1 cellular context compared by ENCODE assay signal in the genomic region with DNA sequence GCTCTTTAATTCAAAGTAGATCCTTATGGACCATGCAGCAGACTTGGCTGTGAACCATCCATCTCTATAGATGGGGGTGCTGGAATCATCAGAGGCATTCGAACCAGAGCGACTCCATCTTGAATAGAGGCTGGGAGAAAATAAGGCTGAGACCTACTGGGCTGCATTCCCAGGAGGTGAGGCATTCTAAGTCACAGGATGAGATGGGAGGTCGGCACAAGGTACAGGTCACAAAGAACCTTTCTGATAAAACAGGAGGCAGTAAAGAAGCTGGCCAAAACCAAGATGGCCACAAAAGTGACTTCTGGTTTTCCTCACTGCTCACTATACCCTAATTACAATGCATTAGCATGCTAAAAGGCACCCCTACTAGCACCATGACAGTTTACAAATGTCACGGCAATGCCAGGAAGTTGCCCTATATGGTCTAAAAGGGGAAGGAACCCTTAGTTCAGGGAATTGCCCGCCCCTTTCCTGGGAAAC.
TF ChIP-seq lines count a peak whose summit lies in the region.

No MANE protein-coding gene starts in this region.

TF ChIP-seq in K562, 482 proteins besides CTCF, POLR2A, EP300 and RAD21 (continued from another document and continues in another):
- TF ChIP-seq, protein P1, sequence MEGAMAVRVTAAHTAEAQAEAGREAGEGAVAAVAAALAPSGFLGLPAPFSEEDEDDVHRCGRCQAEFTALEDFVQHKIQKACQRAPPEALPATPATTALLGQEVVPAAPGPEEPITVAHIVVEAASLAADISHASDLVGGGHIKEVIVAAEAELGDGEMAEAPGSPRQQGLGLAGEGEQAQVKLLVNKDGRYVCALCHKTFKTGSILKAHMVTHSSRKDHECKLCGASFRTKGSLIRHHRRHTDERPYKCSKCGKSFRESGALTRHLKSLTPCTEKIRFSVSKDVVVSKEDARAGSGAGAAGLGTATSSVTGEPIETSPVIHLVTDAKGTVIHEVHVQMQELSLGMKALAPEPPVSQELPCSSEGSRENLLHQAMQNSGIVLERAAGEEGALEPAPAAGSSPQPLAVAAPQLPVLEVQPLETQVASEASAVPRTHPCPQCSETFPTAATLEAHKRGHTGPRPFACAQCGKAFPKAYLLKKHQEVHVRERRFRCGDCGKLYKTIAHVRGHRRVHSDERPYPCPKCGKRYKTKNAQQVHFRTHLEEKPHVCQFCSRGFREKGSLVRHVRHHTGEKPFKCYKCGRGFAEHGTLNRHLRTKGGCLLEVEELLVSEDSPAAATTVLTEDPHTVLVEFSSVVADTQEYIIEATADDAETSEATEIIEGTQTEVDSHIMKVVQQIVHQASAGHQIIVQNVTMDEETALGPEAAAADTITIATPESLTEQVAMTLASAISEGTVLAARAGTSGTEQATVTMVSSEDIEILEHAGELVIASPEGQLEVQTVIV (CRISPR knock-in tag; IDR thresholded peaks at IDR 0.05; ENCODE audit: borderline replicate concordance) = peak; percentile 77
- TF ChIP-seq ETV6 (IDR thresholded peaks at IDR 0.05; ENCODE audit: borderline replicate concordance in 1 of 2, low read depth in 2 of 2, low read length in 1 of 2) = no peak
- no peak for TF ChIP-seq ETV6 (CRISPR knock-in tag; IDR thresholded peaks at IDR 0.05; ENCODE audit: borderline replicate concordance)
- no peak for TF ChIP-seq ILF3 (IDR thresholded peaks at IDR 0.05; ENCODE audit: borderline replicate concordance)
- TF ChIP-seq CC2D1A (IDR thresholded peaks at IDR 0.05) = no peak
- no peak for TF ChIP-seq FOXK2 (conservative IDR thresholded peaks at IDR 0.05 in 1 of 2, IDR thresholded peaks at IDR 0.05 in 1 of 2; ENCODE audit: low read depth in 2 of 2)
- peak; percentile 92 for TF ChIP-seq NFXL1 (CRISPR knock-in tag; IDR thresholded peaks at IDR 0.05)
- TF ChIP-seq TEAD4 (IDR thresholded peaks at IDR 0.05; ENCODE audit: low read length) = no peak
- TF ChIP-seq TEAD4 (CRISPR knock-in tag; IDR thresholded peaks at IDR 0.05; ENCODE audit: borderline replicate concordance) = no peak
- TF ChIP-seq CHD4 (IDR thresholded peaks at IDR 0.05; ENCODE audit: insufficient read depth, insufficient replicate concordance, low read depth, low read length, poor library complexity, severe bottlenecking) = no peak
- peak; percentile 54; the same call in 1 of the 2 replicates for TF ChIP-seq OTX1 (CRISPR knock-in tag; IDR thresholded peaks at IDR 0.05)
- no peak for TF ChIP-seq ZNF695 (CRISPR knock-in tag; IDR thresholded peaks at IDR 0.05)
- TF ChIP-seq SIX5 (IDR thresholded peaks at IDR 0.05; ENCODE audit: borderline replicate concordance in 1 of 2, insufficient read depth in 1 of 2, low read depth in 1 of 2, low read length in 2 of 2) = no peak
- TF ChIP-seq ZNF507 (tag; conservative IDR thresholded peaks at IDR 0.05) = 0 out of 2 replicates have a peak, but pooled peaks have one; percentile 20
- TF ChIP-seq, protein P2, sequence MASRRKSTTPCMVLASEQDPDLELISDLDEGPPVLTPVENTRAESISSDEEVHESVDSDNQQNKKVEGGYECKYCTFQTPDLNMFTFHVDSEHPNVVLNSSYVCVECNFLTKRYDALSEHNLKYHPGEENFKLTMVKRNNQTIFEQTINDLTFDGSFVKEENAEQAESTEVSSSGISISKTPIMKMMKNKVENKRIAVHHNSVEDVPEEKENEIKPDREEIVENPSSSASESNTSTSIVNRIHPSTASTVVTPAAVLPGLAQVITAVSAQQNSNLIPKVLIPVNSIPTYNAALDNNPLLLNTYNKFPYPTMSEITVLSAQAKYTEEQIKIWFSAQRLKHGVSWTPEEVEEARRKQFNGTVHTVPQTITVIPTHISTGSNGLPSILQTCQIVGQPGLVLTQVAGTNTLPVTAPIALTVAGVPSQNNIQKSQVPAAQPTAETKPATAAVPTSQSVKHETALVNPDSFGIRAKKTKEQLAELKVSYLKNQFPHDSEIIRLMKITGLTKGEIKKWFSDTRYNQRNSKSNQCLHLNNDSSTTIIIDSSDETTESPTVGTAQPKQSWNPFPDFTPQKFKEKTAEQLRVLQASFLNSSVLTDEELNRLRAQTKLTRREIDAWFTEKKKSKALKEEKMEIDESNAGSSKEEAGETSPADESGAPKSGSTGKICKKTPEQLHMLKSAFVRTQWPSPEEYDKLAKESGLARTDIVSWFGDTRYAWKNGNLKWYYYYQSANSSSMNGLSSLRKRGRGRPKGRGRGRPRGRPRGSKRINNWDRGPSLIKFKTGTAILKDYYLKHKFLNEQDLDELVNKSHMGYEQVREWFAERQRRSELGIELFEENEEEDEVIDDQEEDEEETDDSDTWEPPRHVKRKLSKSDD (conservative IDR thresholded peaks at IDR 0.05; ENCODE audit: low read length) = no peak
- no peak for TF ChIP-seq ADNP (tag; IDR thresholded peaks at IDR 0.05)
- TF ChIP-seq, protein P3, sequence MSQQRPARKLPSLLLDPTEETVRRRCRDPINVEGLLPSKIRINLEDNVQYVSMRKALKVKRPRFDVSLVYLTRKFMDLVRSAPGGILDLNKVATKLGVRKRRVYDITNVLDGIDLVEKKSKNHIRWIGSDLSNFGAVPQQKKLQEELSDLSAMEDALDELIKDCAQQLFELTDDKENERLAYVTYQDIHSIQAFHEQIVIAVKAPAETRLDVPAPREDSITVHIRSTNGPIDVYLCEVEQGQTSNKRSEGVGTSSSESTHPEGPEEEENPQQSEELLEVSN (IDR thresholded peaks at IDR 0.05; ENCODE audit: borderline replicate concordance in 1 of 2, extremely low read depth in 1 of 2, insufficient read depth in 1 of 2, insufficient read length in 1 of 2, low read depth in 1 of 2, low read length in 1 of 2, poor library complexity in 1 of 2, severe bottlenecking in 1 of 2) = no peak
- TF ChIP-seq, protein P4, sequence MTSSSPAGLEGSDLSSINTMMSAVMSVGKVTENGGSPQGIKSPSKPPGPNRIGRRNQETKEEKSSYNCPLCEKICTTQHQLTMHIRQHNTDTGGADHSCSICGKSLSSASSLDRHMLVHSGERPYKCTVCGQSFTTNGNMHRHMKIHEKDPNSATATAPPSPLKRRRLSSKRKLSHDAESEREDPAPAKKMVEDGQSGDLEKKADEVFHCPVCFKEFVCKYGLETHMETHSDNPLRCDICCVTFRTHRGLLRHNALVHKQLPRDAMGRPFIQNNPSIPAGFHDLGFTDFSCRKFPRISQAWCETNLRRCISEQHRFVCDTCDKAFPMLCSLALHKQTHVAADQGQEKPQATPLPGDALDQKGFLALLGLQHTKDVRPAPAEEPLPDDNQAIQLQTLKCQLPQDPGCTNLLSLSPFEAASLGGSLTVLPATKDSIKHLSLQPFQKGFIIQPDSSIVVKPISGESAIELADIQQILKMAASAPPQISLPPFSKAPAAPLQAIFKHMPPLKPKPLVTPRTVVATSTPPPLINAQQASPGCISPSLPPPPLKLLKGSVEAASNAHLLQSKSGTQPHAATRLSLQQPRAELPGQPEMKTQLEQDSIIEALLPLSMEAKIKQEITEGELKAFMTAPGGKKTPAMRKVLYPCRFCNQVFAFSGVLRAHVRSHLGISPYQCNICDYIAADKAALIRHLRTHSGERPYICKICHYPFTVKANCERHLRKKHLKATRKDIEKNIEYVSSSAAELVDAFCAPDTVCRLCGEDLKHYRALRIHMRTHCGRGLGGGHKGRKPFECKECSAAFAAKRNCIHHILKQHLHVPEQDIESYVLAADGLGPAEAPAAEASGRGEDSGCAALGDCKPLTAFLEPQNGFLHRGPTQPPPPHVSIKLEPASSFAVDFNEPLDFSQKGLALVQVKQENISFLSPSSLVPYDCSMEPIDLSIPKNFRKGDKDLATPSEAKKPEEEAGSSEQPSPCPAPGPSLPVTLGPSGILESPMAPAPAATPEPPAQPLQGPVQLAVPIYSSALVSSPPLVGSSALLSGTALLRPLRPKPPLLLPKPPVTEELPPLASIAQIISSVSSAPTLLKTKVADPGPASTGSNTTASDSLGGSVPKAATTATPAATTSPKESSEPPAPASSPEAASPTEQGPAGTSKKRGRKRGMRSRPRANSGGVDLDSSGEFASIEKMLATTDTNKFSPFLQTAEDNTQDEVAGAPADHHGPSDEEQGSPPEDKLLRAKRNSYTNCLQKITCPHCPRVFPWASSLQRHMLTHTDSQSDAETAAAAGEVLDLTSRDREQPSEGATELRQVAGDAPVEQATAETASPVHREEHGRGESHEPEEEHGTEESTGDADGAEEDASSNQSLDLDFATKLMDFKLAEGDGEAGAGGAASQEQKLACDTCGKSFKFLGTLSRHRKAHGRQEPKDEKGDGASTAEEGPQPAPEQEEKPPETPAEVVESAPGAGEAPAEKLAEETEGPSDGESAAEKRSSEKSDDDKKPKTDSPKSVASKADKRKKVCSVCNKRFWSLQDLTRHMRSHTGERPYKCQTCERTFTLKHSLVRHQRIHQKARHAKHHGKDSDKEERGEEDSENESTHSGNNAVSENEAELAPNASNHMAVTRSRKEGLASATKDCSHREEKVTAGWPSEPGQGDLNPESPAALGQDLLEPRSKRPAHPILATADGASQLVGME (CRISPR knock-in tag; IDR thresholded peaks at IDR 0.05) = peak; percentile 94
- peak; percentile 98 for TF ChIP-seq ZNF175 (CRISPR knock-in tag; IDR thresholded peaks at IDR 0.05; ENCODE audit: low read depth)
- TF ChIP-seq SUPT5H (IDR thresholded peaks at IDR 0.05) = no peak
- no peak for TF ChIP-seq NELFE (IDR thresholded peaks at IDR 0.05; ENCODE audit: insufficient read depth, insufficient read length)
- TF ChIP-seq, protein P5, sequence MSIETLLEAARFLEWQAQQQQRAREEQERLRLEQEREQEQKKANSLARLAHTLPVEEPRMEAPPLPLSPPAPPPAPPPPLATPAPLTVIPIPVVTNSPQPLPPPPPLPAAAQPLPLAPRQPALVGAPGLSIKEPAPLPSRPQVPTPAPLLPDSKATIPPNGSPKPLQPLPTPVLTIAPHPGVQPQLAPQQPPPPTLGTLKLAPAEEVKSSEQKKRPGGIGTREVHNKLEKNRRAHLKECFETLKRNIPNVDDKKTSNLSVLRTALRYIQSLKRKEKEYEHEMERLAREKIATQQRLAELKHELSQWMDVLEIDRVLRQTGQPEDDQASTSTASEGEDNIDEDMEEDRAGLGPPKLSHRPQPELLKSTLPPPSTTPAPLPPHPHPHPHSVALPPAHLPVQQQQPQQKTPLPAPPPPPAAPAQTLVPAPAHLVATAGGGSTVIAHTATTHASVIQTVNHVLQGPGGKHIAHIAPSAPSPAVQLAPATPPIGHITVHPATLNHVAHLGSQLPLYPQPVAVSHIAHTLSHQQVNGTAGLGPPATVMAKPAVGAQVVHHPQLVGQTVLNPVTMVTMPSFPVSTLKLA (conservative IDR thresholded peaks at IDR 0.05) = no peak
- TF ChIP-seq KDM2B (CRISPR knock-in tag; IDR thresholded peaks at IDR 0.05) = no peak
- no peak for TF ChIP-seq NFE2L1 (tag; IDR thresholded peaks at IDR 0.05; ENCODE audit: borderline replicate concordance, low read depth)
- no peak for TF ChIP-seq ZNF174 (CRISPR knock-in tag; IDR thresholded peaks at IDR 0.05)
- TF ChIP-seq HNRNPLL (IDR thresholded peaks at IDR 0.05; ENCODE audit: low read depth, low read length, poor library complexity, severe bottlenecking) = no peak
- TF ChIP-seq, protein P6, sequence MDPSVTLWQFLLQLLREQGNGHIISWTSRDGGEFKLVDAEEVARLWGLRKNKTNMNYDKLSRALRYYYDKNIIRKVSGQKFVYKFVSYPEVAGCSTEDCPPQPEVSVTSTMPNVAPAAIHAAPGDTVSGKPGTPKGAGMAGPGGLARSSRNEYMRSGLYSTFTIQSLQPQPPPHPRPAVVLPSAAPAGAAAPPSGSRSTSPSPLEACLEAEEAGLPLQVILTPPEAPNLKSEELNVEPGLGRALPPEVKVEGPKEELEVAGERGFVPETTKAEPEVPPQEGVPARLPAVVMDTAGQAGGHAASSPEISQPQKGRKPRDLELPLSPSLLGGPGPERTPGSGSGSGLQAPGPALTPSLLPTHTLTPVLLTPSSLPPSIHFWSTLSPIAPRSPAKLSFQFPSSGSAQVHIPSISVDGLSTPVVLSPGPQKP (CRISPR knock-in tag; IDR thresholded peaks at IDR 0.05) = no peak
- TF ChIP-seq ILK (tag; IDR thresholded peaks at IDR 0.05; ENCODE audit: borderline replicate concordance, low read depth) = no peak
- TF ChIP-seq EWSR1 (IDR thresholded peaks at IDR 0.05; ENCODE audit: borderline replicate concordance, low read depth, partially characterized antibody) = no peak
- TF ChIP-seq, protein P7, sequence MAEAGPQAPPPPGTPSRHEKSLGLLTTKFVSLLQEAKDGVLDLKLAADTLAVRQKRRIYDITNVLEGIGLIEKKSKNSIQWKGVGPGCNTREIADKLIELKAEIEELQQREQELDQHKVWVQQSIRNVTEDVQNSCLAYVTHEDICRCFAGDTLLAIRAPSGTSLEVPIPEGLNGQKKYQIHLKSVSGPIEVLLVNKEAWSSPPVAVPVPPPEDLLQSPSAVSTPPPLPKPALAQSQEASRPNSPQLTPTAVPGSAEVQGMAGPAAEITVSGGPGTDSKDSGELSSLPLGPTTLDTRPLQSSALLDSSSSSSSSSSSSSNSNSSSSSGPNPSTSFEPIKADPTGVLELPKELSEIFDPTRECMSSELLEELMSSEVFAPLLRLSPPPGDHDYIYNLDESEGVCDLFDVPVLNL (CRISPR knock-in tag; IDR thresholded peaks at IDR 0.05; ENCODE audit: low read depth) = no peak
- TF ChIP-seq NFIX (CRISPR knock-in tag; IDR thresholded peaks at IDR 0.05; ENCODE audit: low read depth) = peak; percentile 17; the same call in 1 of the 2 replicates
- TF ChIP-seq SRSF9 (IDR thresholded peaks at IDR 0.05; ENCODE audit: borderline replicate concordance, low read depth, low read length) = no peak
- peak; percentile 26; the same call in 1 of the 2 replicates for TF ChIP-seq STAT5A (IDR thresholded peaks at IDR 0.05; ENCODE audit: borderline replicate concordance, low read length)
- TF ChIP-seq PHF20 (IDR thresholded peaks at IDR 0.05; ENCODE audit: partially characterized antibody) = no peak
- TF ChIP-seq HMG20A (CRISPR knock-in tag; conservative IDR thresholded peaks at IDR 0.05) = no peak
- TF ChIP-seq, protein P8, sequence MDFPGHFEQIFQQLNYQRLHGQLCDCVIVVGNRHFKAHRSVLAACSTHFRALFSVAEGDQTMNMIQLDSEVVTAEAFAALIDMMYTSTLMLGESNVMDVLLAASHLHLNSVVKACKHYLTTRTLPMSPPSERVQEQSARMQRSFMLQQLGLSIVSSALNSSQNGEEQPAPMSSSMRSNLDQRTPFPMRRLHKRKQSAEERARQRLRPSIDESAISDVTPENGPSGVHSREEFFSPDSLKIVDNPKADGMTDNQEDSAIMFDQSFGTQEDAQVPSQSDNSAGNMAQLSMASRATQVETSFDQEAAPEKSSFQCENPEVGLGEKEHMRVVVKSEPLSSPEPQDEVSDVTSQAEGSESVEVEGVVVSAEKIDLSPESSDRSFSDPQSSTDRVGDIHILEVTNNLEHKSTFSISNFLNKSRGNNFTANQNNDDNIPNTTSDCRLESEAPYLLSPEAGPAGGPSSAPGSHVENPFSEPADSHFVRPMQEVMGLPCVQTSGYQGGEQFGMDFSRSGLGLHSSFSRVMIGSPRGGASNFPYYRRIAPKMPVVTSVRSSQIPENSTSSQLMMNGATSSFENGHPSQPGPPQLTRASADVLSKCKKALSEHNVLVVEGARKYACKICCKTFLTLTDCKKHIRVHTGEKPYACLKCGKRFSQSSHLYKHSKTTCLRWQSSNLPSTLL (IDR thresholded peaks at IDR 0.05) = no peak
- TF ChIP-seq TGIF2 (CRISPR knock-in tag; IDR thresholded peaks at IDR 0.05) = no peak
